ENCODE assay signal across 8 cellular contexts in the genomic region with DNA sequence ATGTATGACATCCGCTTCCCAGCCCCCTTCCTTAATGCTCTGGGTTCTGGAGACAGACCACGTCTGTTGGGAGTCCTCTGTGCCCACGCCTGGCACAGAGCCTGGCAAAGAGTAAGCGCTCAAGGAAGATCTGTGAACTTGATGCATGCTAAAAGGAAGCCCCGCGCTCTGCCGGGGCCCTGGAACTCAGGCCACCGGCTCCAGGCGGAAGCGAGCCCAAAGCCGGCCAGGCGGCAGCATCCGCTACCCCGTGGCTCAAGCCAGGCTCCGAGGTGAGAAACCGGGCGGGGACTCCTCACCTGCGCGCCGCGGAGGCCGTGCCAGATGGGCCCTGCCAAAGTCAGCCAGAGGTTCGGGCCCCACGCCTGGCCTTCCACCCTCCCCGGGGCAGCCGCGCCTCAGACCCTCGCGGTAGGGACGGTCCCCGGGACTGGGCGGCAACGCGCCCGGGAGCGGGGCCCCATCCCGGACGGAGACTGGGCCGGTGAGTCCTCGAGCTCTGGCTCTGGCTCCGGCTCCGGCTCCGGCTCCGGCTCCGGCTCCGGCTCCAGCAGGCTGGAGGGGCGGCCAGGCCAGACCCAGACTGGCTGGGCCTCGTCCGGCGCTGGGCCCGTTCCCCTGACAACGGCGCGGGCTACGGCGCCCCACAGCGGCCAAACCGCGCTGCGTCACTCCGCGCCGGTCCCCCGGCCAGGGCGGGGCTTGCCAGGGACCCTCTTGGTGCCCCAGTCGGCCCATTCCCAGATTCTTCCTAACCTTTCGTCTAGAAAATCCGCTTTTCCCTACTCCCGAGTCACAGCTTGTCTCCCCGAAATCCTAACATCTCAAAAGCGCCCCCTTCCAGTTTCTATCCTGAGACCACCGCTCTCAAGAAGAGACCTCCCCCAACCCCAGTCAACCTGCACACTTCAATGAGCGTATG. TPM values are rescaled to one million over a fixed set of nuclear protein-coding genes. Genes with fewer than 3 reads are reported as not detected.
DNase-seq lines count a peak whose midpoint lies in the region; ATAC-seq, FAIRE-seq and TF ChIP-seq lines count a peak whose summit lies in the region.

A gene with protein sequence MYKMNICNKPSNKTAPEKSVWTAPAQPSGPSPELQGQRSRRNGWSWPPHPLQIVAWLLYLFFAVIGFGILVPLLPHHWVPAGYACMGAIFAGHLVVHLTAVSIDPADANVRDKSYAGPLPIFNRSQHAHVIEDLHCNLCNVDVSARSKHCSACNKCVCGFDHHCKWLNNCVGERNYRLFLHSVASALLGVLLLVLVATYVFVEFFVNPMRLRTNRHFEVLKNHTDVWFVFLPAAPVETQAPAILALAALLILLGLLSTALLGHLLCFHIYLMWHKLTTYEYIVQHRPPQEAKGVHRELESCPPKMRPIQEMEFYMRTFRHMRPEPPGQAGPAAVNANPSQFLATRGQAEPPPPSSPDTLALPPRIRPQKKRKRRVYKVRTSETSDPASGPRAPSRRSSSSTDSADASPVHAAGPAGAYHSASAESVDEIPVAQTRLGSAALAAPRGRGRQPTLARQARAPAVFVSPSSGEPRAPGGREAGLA (minus strand): TSS at position 606 of the 922 bp plus-strand sequence. CDS start 8,702 bp downstream, outside the sequence.

- BruUV-seq in K562 (replicated peaks; lab: Mats Ljungman, UMichigan): no TSS peak

- in situ Hi-C loops in K562 (cut with MboI): loop anchor here (25.0 kb wide), 1 partner anchor 454 kb away; a partner anchor contains a TSS

- H3K27me3 ChIP-seq in SJCRH30 (peaks cover 5% of the 10 kb centered on the region; the same call in 1 of the 2 replicates), K562 (ENCODE audit: control insufficient read depth in 2 of 2, insufficient read depth in 2 of 2, low read length in 2 of 2) (peaks cover 40 to 65% of the 10 kb centered on the region in 2 experiments), hepatocyte (no peaks in the 10 kb centered on the region), psoas muscle (ENCODE audit: insufficient read depth in 3 of 3, low read length in 2 of 3) (no peaks in the 10 kb centered on the region)

- no peaks in the 10 kb centered on the region for H3K9me1 ChIP-seq in K562 (ENCODE audit: control insufficient read depth, insufficient read depth, low read length)

- peak in 1 of 2 experiments; percentile 52; a peak in 2 of 4 replicates for TF ChIP-seq RAD21 in K562 (CRISPR knock-in tag; conservative IDR thresholded peaks at IDR 0.05 in 1 of 2, IDR thresholded peaks at IDR 0.05 in 1 of 2)

- no peaks in the 10 kb centered on the region for H3K9me2 ChIP-seq in hepatocyte (replicated peaks; ENCODE audit: insufficient read depth)

- H3K9ac ChIP-seq in K562 (ENCODE audit: insufficient read depth in 1 of 2, low read depth in 2 of 2, low read length in 2 of 2): 0 out of 4 replicates have a peak within 1 kb of the TSS, but pooled peaks of 1 of the 2 experiments have one; percentile 21

- no peak for FAIRE-seq in K562 (lab: Jason Lieb, UNC)

- 21% methylated on average over 40 of the region's 73 CpGs for WGBS in K562 (ENCODE audit: insufficient coverage, low coverage, missing lambda C conversion rate)
- WGBS in hepatocyte (ENCODE audit: low lambda C conversion rate, missing lambda C conversion rate): 5% methylated on average over 72 of the region's 73 CpGs
- 1 to 3% (median 2%) methylated on average over 56 to 73 of the region's 73 CpGs for WGBS in psoas muscle, 3 donors

- DNase-seq in activated T-cell treated with anti-CD3 and anti-CD28 coated beads for 1 hour (ENCODE audit: low read depth) (peak; percentile 24), activated T-cell treated with anti-CD3 and anti-CD28 coated beads for 4 hours (no peak), SJCRH30 (peak in 1 of 2 experiments; percentile 59), K562 (ENCODE audit: extremely low read depth in 1 of 4, low spot score in 3 of 4) (peak in 3 of 4 experiments; percentile 55 to 74 (median 72)), hepatocyte (ENCODE audit: low spot score) (peak; percentile 88), psoas muscle (peak; percentile 83 to 87)

- H4K20me1 ChIP-seq in K562 (replicated peaks; ENCODE audit: control insufficient read depth, insufficient read depth, low read length) (no peaks in the 10 kb centered on the region; the same call in 1 of the 2 replicates), hepatocyte (ENCODE audit: insufficient read depth, poor library complexity, severe bottlenecking) (no peaks in the 10 kb centered on the region)

- peak; percentile 33 to 57 (median 50); a peak in 4 of 6 replicates for TF ChIP-seq CTCF in K562 (IDR thresholded peaks at IDR 0.05 in 2 of 3, conservative IDR thresholded peaks at IDR 0.05 in 1 of 3; ENCODE audit: insufficient read depth in 2 of 3, low read depth in 1 of 3, low read length in 3 of 3)
- peak; percentile 63 for TF ChIP-seq CTCF in hepatocyte (IDR thresholded peaks at IDR 0.05; ENCODE audit: poor library complexity)
- peak; percentile 58 for TF ChIP-seq CTCF in psoas muscle (IDR thresholded peaks at IDR 0.05)

- H3K36me3 ChIP-seq in SJCRH30: no peaks in the 10 kb centered on the region
- no peaks in the 10 kb centered on the region for H3K36me3 ChIP-seq in K562 (ENCODE audit: control insufficient read depth, insufficient read depth, low read length)
- H3K36me3 ChIP-seq in hepatocyte (replicated peaks; ENCODE audit: insufficient read depth, low read depth): no peaks in the 10 kb centered on the region
- H3K36me3 ChIP-seq in psoas muscle (ENCODE audit: insufficient read depth in 1 of 2, low read depth in 1 of 2): no peaks in the 10 kb centered on the region

- TF ChIP-seq POLR2A in K562 (conservative IDR thresholded peaks at IDR 0.05): no peak

- ATAC-seq in HG03280 (IDR thresholded peaks at IDR 0.05; ENCODE audit: unreplicated experiment): peak; percentile 64
- ATAC-seq in K562: peak; percentile 92
- peak; percentile 96 to 99 (median 98) for ATAC-seq in psoas muscle
- ATAC-seq in GM18858 (IDR thresholded peaks at IDR 0.05; ENCODE audit: unreplicated experiment): no peak

- H3K4me1 ChIP-seq in SJCRH30: peaks cover 7% of the 10 kb centered on the region
- H3K4me1 ChIP-seq in K562 (replicated peaks in 1 of 2; ENCODE audit: control insufficient read depth in 2 of 2, insufficient read depth in 2 of 2, low read length in 2 of 2): peaks cover 0 to 9% of the 10 kb centered on the region in 2 experiments; a peak in 2 of 5 replicates
- H3K4me1 ChIP-seq in hepatocyte (ENCODE audit: insufficient read depth): peaks cover 6% of the 10 kb centered on the region
- peaks cover 23% of the 10 kb centered on the region for H3K4me1 ChIP-seq in psoas muscle

- no peak for TF ChIP-seq EP300 in K562 (IDR thresholded peaks at IDR 0.05; ENCODE audit: low read length)

- no peak within 1 kb of the TSS for H2AFZ ChIP-seq in K562 (ENCODE audit: low read depth, low read length)
- peak within 1 kb of the TSS; percentile 96 for H2AFZ ChIP-seq in hepatocyte

- no peak within 1 kb of the TSS for H3K4me2 ChIP-seq in K562 (ENCODE audit: insufficient read depth, low read length)
- H3K4me2 ChIP-seq in hepatocyte: peak within 1 kb of the TSS; percentile 94

- no peaks in the 10 kb centered on the region for H3K9me3 ChIP-seq in SJCRH30 (replicated peaks)
- no peaks in the 10 kb centered on the region for H3K9me3 ChIP-seq in K562 (replicated peaks; ENCODE audit: control insufficient read depth, insufficient read depth, low read depth, low read length)
- H3K9me3 ChIP-seq in hepatocyte (ENCODE audit: low read depth): no peaks in the 10 kb centered on the region
- no peaks in the 10 kb centered on the region for H3K9me3 ChIP-seq in psoas muscle

- H3K27ac ChIP-seq in SJCRH30 (no peak within 1 kb of the TSS), K562 (ENCODE audit: extremely low read depth, low read depth, low read length) (no peak within 1 kb of the TSS), hepatocyte (peak within 1 kb of the TSS; percentile 74), psoas muscle (peak within 1 kb of the TSS; percentile 82)

- POLR2A ChIA-PET in K562 (lab: Yijun Ruan, JAX): interaction anchor here (0.7 to 1.0 kb wide), 4 partner anchors 8 to 164 kb away, joined by 3 to 4 read pairs (median 3); a partner anchor contains a TSS

- CTCF ChIA-PET in K562 (lab: Yijun Ruan, JAX; ENCODE audit: low intra/inter-chr PET ratio): interaction anchor here (0.6 to 1.6 kb wide), 2 partner anchors 136 to 472 kb away, joined by 3 to 7 read pairs; a partner anchor contains a TSS

- H3K79me2 ChIP-seq in K562 (ENCODE audit: control insufficient read depth, insufficient read depth, low read length) (no peaks in the 10 kb centered on the region), hepatocyte (no peaks in the 10 kb centered on the region)

- H3K4me3 ChIP-seq in SJCRH30: peak within 1 kb of the TSS; percentile 52
- H3K4me3 ChIP-seq in K562: no peak within 1 kb of the TSS
- peak within 1 kb of the TSS; percentile 76 for H3K4me3 ChIP-seq in hepatocyte
- H3K4me3 ChIP-seq in psoas muscle: peak within 1 kb of the TSS; percentile 97

- intact Hi-C loops in K562 (cut with micrococcal nuclease): loop anchor here (10.0 kb wide), 1 partner anchor 51 kb away; no protein-coding TSS in a partner anchor
- intact Hi-C loops in psoas muscle (cut with DNase I): loop anchor here (2.0 to 10.0 kb wide), 4 partner anchors 44 to 161 kb away; no protein-coding TSS in a partner anchor

RNA-seq across cellular contexts. Expression of the gene that starts here (rescaled TPM):
- total RNA-seq in SJCRH30 (2014; rRNA removed; shearing (Covaris generic)): 0.10 TPM in 1 of 2 replicates, not detected in the other
- total RNA-seq in K562 (2011; cell fraction: chromatin; rRNA removed; ENCODE audit: low replicate concordance): not detected in 2 replicates
- total RNA-seq in K562 (2011; cell fraction: nucleolus; rRNA removed): 0.50 TPM in 1 of 2 replicates, not detected in the other
- total RNA-seq in K562 (2011; cell fraction: nucleoplasm; rRNA removed): not detected in 2 replicates
- total RNA-seq in K562 (2014; rRNA removed) (0.24 and 0.77 TPM in 2 replicates), K562 (2014; rRNA removed; fragmentation: Illumina TruSeq; extraction: Trizol) (not detected in 2 replicates), K562 (2015; rRNA removed; fragmentation: Illumina TruSeq; extraction: Trizol) (0.36 TPM in 1 of 2 replicates, not detected in the other), K562 (2021) (0.16 TPM in 1 of 2 replicates, not detected in the other), hepatocyte (1.9 and 5.9 TPM in 2 replicates), psoas muscle (10 to 100 TPM in 1 of 4 donors, 1 to 10 TPM in 3; 5.8 to 11.0 (median 6.9) TPM)
- polyA plus RNA-seq in K562 (2011; rRNA removed) (0.06 and 0.07 TPM in 2 replicates), K562 (2014; fragmentation: Illumina TruSeq; extraction: Trizol) (not detected in 2 replicates), K562 (2014; fragmentation: Nextera tagmentation; extraction: Ambion mirVana) (not detected), K562 (2014; rRNA removed) (0.25 TPM in 1 of 2 replicates, not detected in the other), hepatocyte (10.0 and 10.6 TPM in 2 replicates), psoas muscle (1 to 10 TPM; 1.7 to 5.0 (median 2.9) TPM)
- polyA plus RNA-seq in K562 (2011; cell fraction: cytosol; rRNA removed): 0.13 and 0.95 TPM in 2 replicates
- 0.28 and 0.43 TPM in 2 replicates for polyA plus RNA-seq in K562 (2011; cell fraction: nucleus; rRNA removed)
- 0.17 TPM in 1 of 2 replicates, not detected in the other for polyA plus RNA-seq in K562 (2012)
- polyA minus RNA-seq in K562 (2011; rRNA and poly(A)+ RNA removed): not detected in 2 replicates
- polyA minus RNA-seq in K562 (2011; cell fraction: cytosol; rRNA and poly(A)+ RNA removed): not detected in 2 replicates
- polyA minus RNA-seq in K562 (2011; cell fraction: nucleus; rRNA and poly(A)+ RNA removed): 0.54 TPM in 1 of 2 replicates, not detected in the other

Comparison
In these comparisons a context has a peak if more than half of its experiments do, and no peak if none do; other contexts are left out.
1. Peak in DNase-seq and ATAC-seq in K562; RNA of the gene not detected or under 1 TPM.
2. H3K27ac ChIP-seq: peak in hepatocyte (single experiment) and psoas muscle (single experiment); none in SJCRH30 (single experiment) and K562 (single experiment).
3. Peak in every context shown above with its lines, with median percentiles within 50 percentile points of each other: CTCF ChIP-seq.